ENCODE assay signal across 8 cellular contexts in the genomic region with DNA sequence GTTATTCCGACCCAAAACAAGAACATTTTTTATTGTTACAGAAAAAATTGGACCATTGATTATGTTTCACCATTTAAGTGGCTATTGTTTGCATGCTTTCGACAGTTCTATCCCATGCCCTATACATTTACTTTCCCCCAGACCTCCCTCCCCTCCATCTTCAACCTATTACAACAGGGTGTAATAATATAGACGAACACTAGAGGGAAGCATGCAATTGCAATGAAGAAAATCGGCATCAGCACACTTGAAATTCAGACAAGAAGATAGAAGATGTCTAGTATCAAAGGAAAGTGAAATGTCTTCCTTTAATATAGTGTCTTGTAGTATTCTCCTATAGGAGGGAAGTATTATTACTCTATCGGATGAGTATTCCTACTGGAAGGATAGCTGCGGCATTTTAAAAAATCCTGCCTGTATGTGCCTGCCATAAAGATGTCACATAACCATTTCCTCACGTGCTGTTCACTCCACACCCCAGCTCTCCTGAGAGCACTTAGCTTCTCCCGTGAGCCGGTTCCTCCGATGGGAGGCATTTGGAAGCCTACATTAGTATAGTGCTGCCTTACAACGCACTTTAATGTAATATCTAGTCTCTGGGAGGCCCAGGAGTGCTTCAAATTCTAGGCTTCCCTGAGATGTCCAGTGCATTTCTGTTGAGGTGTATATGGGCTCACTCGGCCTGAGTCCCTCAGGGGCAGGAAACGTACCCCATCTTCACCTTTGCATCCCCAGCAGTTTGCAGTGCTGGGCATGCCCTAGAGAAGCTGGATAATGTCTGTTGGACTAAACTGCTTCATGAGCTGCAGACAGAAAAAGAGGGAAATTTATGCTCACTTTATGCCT. TPM values are rescaled to one million over a fixed set of nuclear protein-coding genes. Genes with fewer than 3 reads are reported as not detected.
DNase-seq lines count a peak whose midpoint lies in the region; ATAC-seq, FAIRE-seq and TF ChIP-seq lines count a peak whose summit lies in the region.

No MANE protein-coding gene starts in this region.

- H3K4me3 Mint-ChIP-seq in activated T-helper 1 cell treated with anti-CD3 and anti-CD28 coated beads, Interleukin-12 subunit alpha, Interleukin-12 subunit beta, Interleukin-2, Interleukin-4 antibody, amounts not matched to agents 30 ng/mL and 10 ng/mL and 1 ng/mL, durations not matched to agents 14 hours and 24 hours and 36 hours = no peak overlapping the region

- peak; percentile 52 for TF ChIP-seq CTCF in bronchial epithelial cell (IDR thresholded peaks at IDR 0.05; ENCODE audit: insufficient read depth, low read length, severe bottlenecking)
- peak; percentile 67 to 92 (median 82) for TF ChIP-seq CTCF in tibial nerve (IDR thresholded peaks at IDR 0.05)

- H3K27me3 Mint-ChIP-seq in activated T-helper 1 cell treated with anti-CD3 and anti-CD28 coated beads, Interleukin-12 subunit alpha, Interleukin-12 subunit beta, Interleukin-2, Interleukin-4 antibody, amounts not matched to agents 30 ng/mL and 10 ng/mL and 1 ng/mL, durations not matched to agents 14 hours and 24 hours and 36 hours (ENCODE audit: insufficient read depth) = no peaks in the 10 kb centered on the region

- H3K36me3 ChIP-seq in bronchial epithelial cell (ENCODE audit: control insufficient read depth, insufficient read depth, low read length) = no peaks in the 10 kb centered on the region
- no peaks in the 10 kb centered on the region for H3K36me3 ChIP-seq in tibial nerve

- H3K36me3 Mint-ChIP-seq in activated T-helper 1 cell treated with anti-CD3 and anti-CD28 coated beads, Interleukin-12 subunit alpha, Interleukin-12 subunit beta, Interleukin-2, Interleukin-4 antibody, amounts not matched to agents 30 ng/mL and 10 ng/mL and 1 ng/mL, durations not matched to agents 14 hours and 24 hours and 36 hours (ENCODE audit: low read depth) = peaks cover under 1% of the 10 kb centered on the region

- H3K4me3 ChIP-seq in bronchial epithelial cell (ENCODE audit: low read depth, low read length) (no peak overlapping the region), tibial nerve (peak overlapping the region in 1 of 4 donors; percentile 17)

- H3K27ac Mint-ChIP-seq in activated T-helper 1 cell treated with anti-CD3 and anti-CD28 coated beads, Interleukin-12 subunit alpha, Interleukin-12 subunit beta, Interleukin-2, Interleukin-4 antibody, amounts not matched to agents 30 ng/mL and 10 ng/mL and 1 ng/mL, durations not matched to agents 14 hours and 24 hours and 36 hours = no peak overlapping the region

- DNase-seq in DMS53 (lab: John Stamatoyannopoulos, UW) (peak; percentile 75), KG1 (lab: John Stamatoyannopoulos, UW) (peak; percentile 21), NOMO-1 (lab: John Stamatoyannopoulos, UW; ENCODE audit: unreplicated experiment in 2 of 2) (peak; percentile 47 to 78), bronchial epithelial cell (ENCODE audit: low read depth) (peak; percentile 69), left colon (no peak), tibial nerve (ENCODE audit: low spot score in 2 of 2) (no peak)
- no peak for DNase-seq in activated T-helper 1 cell treated with anti-CD3 and anti-CD28 coated beads, Interleukin-12 subunit alpha, Interleukin-12 subunit beta, Interleukin-2, Interleukin-4 antibody, amounts not matched to agents 30 ng/mL and 10 ng/mL and 1 ng/mL, durations not matched to agents 14 hours and 24 hours and 36 hours (ENCODE audit: low spot score)

- H3K9me3 Mint-ChIP-seq in activated T-helper 1 cell treated with anti-CD3 and anti-CD28 coated beads, Interleukin-12 subunit alpha, Interleukin-12 subunit beta, Interleukin-2, Interleukin-4 antibody, amounts not matched to agents 30 ng/mL and 10 ng/mL and 1 ng/mL, durations not matched to agents 14 hours and 24 hours and 36 hours = no peaks in the 10 kb centered on the region

- H3K27ac ChIP-seq in tibial nerve = no peak overlapping the region

- peaks cover 46% of the 10 kb centered on the region for H3K4me1 Mint-ChIP-seq in activated T-helper 1 cell treated with anti-CD3 and anti-CD28 coated beads, Interleukin-12 subunit alpha, Interleukin-12 subunit beta, Interleukin-2, Interleukin-4 antibody, amounts not matched to agents 30 ng/mL and 10 ng/mL and 1 ng/mL, durations not matched to agents 14 hours and 24 hours and 36 hours (ENCODE audit: low read depth)

- 19 to 20% methylated on average over 13 of the region's 13 CpGs for WGBS in tibial nerve, 2 donors

- H3K4me1 ChIP-seq in tibial nerve = peaks cover 0 to 10% (median 0%) of the 10 kb centered on the region in 4 donors

- TF ChIP-seq EP300 in tibial nerve (IDR thresholded peaks at IDR 0.05) = no peak

- no peaks in the 10 kb centered on the region for H3K9me3 ChIP-seq in tibial nerve

- H3K27me3 ChIP-seq in bronchial epithelial cell (ENCODE audit: control insufficient read depth, insufficient read depth, low read length) (no peaks in the 10 kb centered on the region), tibial nerve (no peaks in the 10 kb centered on the region)

- no peak for FAIRE-seq in bronchial epithelial cell (lab: Jason Lieb, UNC)

- intact Hi-C loops in left colon (cut with DNase I, micrococcal nuclease) = loop anchor here in 1 of 2 donors (5.0 to 10.0 kb wide), 3 partner anchors 63 to 423 kb away; no protein-coding TSS in a partner anchor
- intact Hi-C loops in activated T-helper 1 cell treated with anti-CD3 and anti-CD28 coated beads, Interleukin-12 subunit alpha, Interleukin-12 subunit beta, Interleukin-2, Interleukin-4 antibody, amounts not matched to agents 30 ng/mL and 10 ng/mL and 1 ng/mL, durations not matched to agents 14 hours and 24 hours and 36 hours (cut with micrococcal nuclease) = loop anchor here (1.0 to 5.0 kb wide), 8 partner anchors 17 to 425 kb away; a partner anchor contains a TSS

- peak; percentile 85 for ATAC-seq in GM21447 (IDR thresholded peaks at IDR 0.05; ENCODE audit: unreplicated experiment)
- peak; percentile 44 for ATAC-seq in left colon

- TF ChIP-seq POLR2A in tibial nerve (IDR thresholded peaks at IDR 0.05) = no peak

RNA-seq across cellular contexts. Expression of a gene that starts 17.8 kb away (rescaled TPM):
- under 0.01 TPM in 1 of 2 replicates, not detected in the other for total RNA-seq in bronchial epithelial cell
- not detected for total RNA-seq in left colon
- under 1 TPM in 1 of 4 donors, not detected in 3; 0.84 TPM for total RNA-seq in tibial nerve
- total RNA-seq in activated T-helper 1 cell treated with anti-CD3 and anti-CD28 coated beads, Interleukin-12 subunit alpha, Interleukin-12 subunit beta, Interleukin-2, Interleukin-4 antibody, amounts not matched to agents 30 ng/mL and 10 ng/mL and 1 ng/mL, durations not matched to agents 14 hours and 24 hours and 36 hours = not detected in 2 replicates

RNA-seq across cellular contexts. Expression of a gene that starts 41.5 kb away (rescaled TPM):
- total RNA-seq in bronchial epithelial cell (30.3 and 36.1 TPM in 2 replicates), left colon (10 to 100 TPM; 24.1 to 25.4 TPM), tibial nerve (10 to 100 TPM; 60.5 to 73.7 (median 62.7) TPM)
- 175 and 177 TPM in 2 replicates for total RNA-seq in activated T-helper 1 cell treated with anti-CD3 and anti-CD28 coated beads, Interleukin-12 subunit alpha, Interleukin-12 subunit beta, Interleukin-2, Interleukin-4 antibody, amounts not matched to agents 30 ng/mL and 10 ng/mL and 1 ng/mL, durations not matched to agents 14 hours and 24 hours and 36 hours

Comparison
In these comparisons a context has a peak if more than half of its experiments do, and no peak if none do; other contexts are left out.
1. DNase-seq: peak in DMS53 (single experiment), KG1 (single experiment), NOMO-1 (2 of 2) and bronchial epithelial cell (single experiment); none in left colon (0 of 2), tibial nerve (0 of 2) and activated T-helper 1 cell treated with anti-CD3 and anti-CD28 coated beads, Interleukin-12 subunit alpha, Interleukin-12 subunit beta, Interleukin-2, Interleukin-4 antibody, amounts not matched to agents 30 ng/mL and 10 ng/mL and 1 ng/mL, durations not matched to agents 14 hours and 24 hours and 36 hours (single experiment).